20 cellular contexts compared by ENCODE assay signal in the genomic region with DNA sequence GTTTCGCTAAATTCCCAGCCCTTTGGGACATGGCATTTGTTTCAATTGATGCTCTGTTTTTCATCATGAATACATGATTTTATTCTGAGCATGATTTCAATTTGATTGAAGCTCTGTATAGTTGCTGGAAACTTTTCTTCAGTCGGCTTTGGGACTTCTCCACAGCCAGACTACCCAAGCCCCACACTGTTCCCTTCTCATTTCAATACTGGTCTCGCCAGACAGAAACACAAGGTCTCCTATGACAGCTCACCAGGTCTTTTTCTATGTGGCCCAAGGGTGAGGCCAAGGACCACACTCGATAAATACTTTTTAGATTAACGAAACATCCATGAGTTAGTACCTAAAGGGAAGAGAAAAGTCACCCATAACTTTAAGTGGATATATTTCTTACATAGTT.
"Had no signal": no experiment of that assay in that cellular context is flagged by ENCODE, and none has a peak within 500 bp of the region (broad histone marks: within the 10 kb centered on the region; RNA-seq: fewer than 3 reads in every experiment).

No MANE protein-coding gene starts in this region.

- H3K27me3 ChIP-seq: body of pancreas, colonic mucosa, gastrocnemius medialis, heart right ventricle, transverse colon, uterus had no signal

- H3K9me3 ChIP-seq: body of pancreas, colonic mucosa, gastrocnemius medialis, heart right ventricle, transverse colon, uterus had no signal

- ATAC-seq: activated CD8-positive, alpha-beta memory T cell treated with anti-CD3 and anti-CD28 coated beads, Interleukin-2, amount 10 ng/mL, durations not matched to agents 7 days and 5 days; body of pancreas; gastrocnemius medialis had no signal

- H3K4me1 ChIP-seq: body of pancreas, gastrocnemius medialis had no signal

- H3K27ac ChIP-seq: body of pancreas, colonic mucosa, gastrocnemius medialis, heart right ventricle, uterus had no signal

- DNase-seq: activated CD4-positive, alpha-beta memory T cell treated with anti-CD3 and anti-CD28 coated beads, Interleukin-2, amount 10 ng/mL, durations not matched to agents 7 days and 5 days; activated CD4-positive, alpha-beta T cell treated with anti-CD3 and anti-CD28 coated beads for 48 hours; activated CD4-positive, CD25-positive, alpha-beta regulatory T cell; activated CD8-positive, alpha-beta memory T cell treated with anti-CD3 and anti-CD28 coated beads, Interleukin-2, amount 10 ng/mL, durations not matched to agents 7 days and 5 days; activated naive CD4-positive, alpha-beta T cell treated with Interleukin-2 at 50 U/mL for 16 hours; activated naive CD8-positive, alpha-beta T cell treated with anti-CD3 and anti-CD28 coated beads, Interleukin-2, amount 10 ng/mL, durations not matched to agents 7 days and 5 days; body of pancreas; colonic mucosa; gastrocnemius medialis; heart right ventricle; immature natural killer cell; kidney glomerular epithelial cell; retina; stimulated activated CD8-positive, alpha-beta memory T cell treated with anti-CD3 and anti-CD28 coated beads, Interleukin-4, amount 100 ng/mL, for 48 hours; stimulated activated naive CD4-positive, alpha-beta T cell treated with Interleukin-2 at 50 U/mL for 16 hours; substantia nigra; T-helper 1 cell; T1000; transverse colon; uterus had no signal

- H3K36me3 ChIP-seq: colonic mucosa, gastrocnemius medialis, heart right ventricle, transverse colon, uterus had no signal

- H3K4me3 ChIP-seq: body of pancreas, colonic mucosa, gastrocnemius medialis, heart right ventricle, transverse colon, uterus had no signal
